Comparison of ENCODE assay signal across 19 cellular contexts in genomic region chr16:85459529-85460251, GRCh38.
DNase-seq lines count a peak whose midpoint lies in the region; ATAC-seq, FAIRE-seq and TF ChIP-seq lines count a peak whose summit lies in the region.
"Had no signal": no experiment of that assay in that cellular context is flagged by ENCODE, and none has a peak within 500 bp of the region (broad histone marks: within the 10 kb centered on the region; RNA-seq: fewer than 3 reads in every experiment).

No MANE protein-coding gene starts in this region.

- no peak overlapping the region for H2BK5ac ChIP-seq in trophoblast cell (ENCODE audit: low read depth, low read length, poor library complexity)

- DNase-seq in K562 (ENCODE audit: extremely low read depth in 1 of 4, low spot score in 3 of 4) (peak in 2 of 4 experiments; percentile 66 to 74), left cardiac atrium (peak; percentile 45), trophoblast cell (no peak), upper lobe of right lung (no peak), WTC11 (ENCODE audit: low spot score) (no peak)
- no peak for DNase-seq in natural killer cell treated with Interleukin-12 subunit alpha and Interleukin-12 subunit beta and Interleukin-15 and Interleukin-18, amount 100 ng/mL, for 72 hours (ENCODE audit: low spot score)
- DNase-seq: activated CD4-positive, alpha-beta T cell treated with anti-CD3 and anti-CD28 coated beads, Interleukin-2, amount 50 U/mL, for 1 hour; activated naive CD8-positive, alpha-beta T cell treated with anti-CD3 and anti-CD28 coated beads, Interleukin-2, amount 50 U/mL, for 24 hours; activated T-cell treated with anti-CD3 and anti-CD28 coated beads, Interleukin-2, amount 50 U/mL, for 4 hours; GOT3; hippocampal formation; naive B cell; NCI-H226; NK-92 treated with Interleukin-12 subunit alpha and Interleukin-12 subunit beta, amount 100 ng/mL, for 24 hours; right lobe of liver; SJCRH30 had no signal

- CTCF ChIA-PET in K562 (lab: Yijun Ruan, JAX; ENCODE audit: low intra/inter-chr PET ratio): no interaction called here
- CTCF ChIA-PET in WTC11 (lab: Charles Lee): interaction anchor here (1.1 to 4.2 kb wide), 7 partner anchors 23 to 104 kb away, joined by 3 to 30 read pairs (median 9); no protein-coding TSS in a partner anchor

- H3K4me3 ChIP-seq in K562 (no peak overlapping the region), trophoblast cell (ENCODE audit: low read depth, low read length) (no peak overlapping the region), upper lobe of right lung (no peak overlapping the region)
- H3K4me3 ChIP-seq: right lobe of liver, SJCRH30 had no signal

- H3K4me2 ChIP-seq in K562 (ENCODE audit: insufficient read depth, low read length): peak overlapping the region; percentile 5; the same call in 1 of the 2 replicates
- no peak overlapping the region for H3K4me2 ChIP-seq in trophoblast cell (ENCODE audit: low read length)

- peak; percentile 21; the same call in 1 of the 2 replicates for TF ChIP-seq EP300 in K562 (IDR thresholded peaks at IDR 0.05; ENCODE audit: low read length)

- peak overlapping the region; percentile 2 for H2BK12ac ChIP-seq in trophoblast cell (ENCODE audit: low read length)

- H3K4me1 ChIP-seq in K562 (replicated peaks in 1 of 2; ENCODE audit: control insufficient read depth in 2 of 2, insufficient read depth in 2 of 2, low read length in 2 of 2) (peaks cover 54 to 90% of the 10 kb centered on the region in 2 experiments), trophoblast cell (ENCODE audit: control insufficient read depth in 1 of 2, insufficient read depth in 2 of 2, low read length in 2 of 2) (peaks cover 32 to 35% of the 10 kb centered on the region in 2 experiments), upper lobe of right lung (peaks cover 26% of the 10 kb centered on the region)

- peak overlapping the region; percentile 32 for H4K8ac ChIP-seq in trophoblast cell (ENCODE audit: low read depth, low read length)

- peak; percentile 90 for FAIRE-seq in K562 (lab: Jason Lieb, UNC)
- FAIRE-seq: colon had no signal

- H3K4me3 Mint-ChIP-seq in WTC11: no peak overlapping the region
- H3K4me3 Mint-ChIP-seq in natural killer cell treated with Interleukin-12 subunit alpha and Interleukin-12 subunit beta and Interleukin-15 and Interleukin-18, amount 100 ng/mL, for 72 hours: no peak overlapping the region
- H3K4me3 Mint-ChIP-seq: activated naive CD8-positive, alpha-beta T cell treated with anti-CD3 and anti-CD28 coated beads, Interleukin-2, amount 50 U/mL, for 24 hours; activated T-cell treated with anti-CD3 and anti-CD28 coated beads, Interleukin-2, amount 50 U/mL, for 4 hours had no signal

- TF ChIP-seq CTCF in K562 (IDR thresholded peaks at IDR 0.05 in 2 of 3, conservative IDR thresholded peaks at IDR 0.05 in 1 of 3; ENCODE audit: insufficient read depth in 2 of 3, low read depth in 1 of 3, low read length in 3 of 3): no peak
- no peak for TF ChIP-seq CTCF in upper lobe of right lung (IDR thresholded peaks at IDR 0.05)
- TF ChIP-seq CTCF in WTC11 (IDR thresholded peaks at IDR 0.05): no peak

- no peak; a peak in 1 of 4 replicates for TF ChIP-seq RAD21 in K562 (CRISPR knock-in tag; conservative IDR thresholded peaks at IDR 0.05 in 1 of 2, IDR thresholded peaks at IDR 0.05 in 1 of 2)

- H3K23ac ChIP-seq in trophoblast cell (ENCODE audit: low read length): no peak overlapping the region

- peak overlapping the region; percentile 78; the same call in 1 of the 3 replicates for H3K27ac ChIP-seq in K562 (ENCODE audit: extremely low read depth, low read depth, low read length)
- no peak overlapping the region for H3K27ac ChIP-seq in trophoblast cell (ENCODE audit: low read depth, low read length)
- peak overlapping the region; percentile 24 for H3K27ac ChIP-seq in upper lobe of right lung
- H3K27ac ChIP-seq: right lobe of liver had no signal

- H3K9me3 Mint-ChIP-seq in WTC11: no peaks in the 10 kb centered on the region
- H3K9me3 Mint-ChIP-seq in natural killer cell treated with Interleukin-12 subunit alpha and Interleukin-12 subunit beta and Interleukin-15 and Interleukin-18, amount 100 ng/mL, for 72 hours: no peaks in the 10 kb centered on the region
- H3K9me3 Mint-ChIP-seq: activated naive CD8-positive, alpha-beta T cell treated with anti-CD3 and anti-CD28 coated beads, Interleukin-2, amount 50 U/mL, for 24 hours; activated T-cell treated with anti-CD3 and anti-CD28 coated beads, Interleukin-2, amount 50 U/mL, for 4 hours; naive B cell had no signal

- H4K12ac ChIP-seq in trophoblast cell (ENCODE audit: low read depth, low read length): no peak overlapping the region

- peaks cover 38% of the 10 kb centered on the region for H3K79me2 ChIP-seq in K562 (ENCODE audit: control insufficient read depth, insufficient read depth, low read length)
- peaks cover 3% of the 10 kb centered on the region for H3K79me2 ChIP-seq in trophoblast cell (ENCODE audit: control insufficient read depth, insufficient read depth, low read length, poor library complexity)

- H3K36me3 ChIP-seq in K562 (ENCODE audit: control insufficient read depth, insufficient read depth, low read length) (no peaks in the 10 kb centered on the region), trophoblast cell (ENCODE audit: control insufficient read depth in 1 of 2, insufficient read depth in 2 of 2, low read length in 2 of 2) (no peaks in the 10 kb centered on the region), upper lobe of right lung (no peaks in the 10 kb centered on the region)
- H3K36me3 ChIP-seq: right lobe of liver, SJCRH30 had no signal

- H3K4me1 Mint-ChIP-seq in WTC11: peaks cover 47% of the 10 kb centered on the region
- peaks cover 5 to 7% of the 10 kb centered on the region in 2 donors for H3K4me1 Mint-ChIP-seq in natural killer cell treated with Interleukin-12 subunit alpha and Interleukin-12 subunit beta and Interleukin-15 and Interleukin-18, amount 100 ng/mL, for 72 hours (ENCODE audit: low read depth in 2 of 2)

- WGBS in K562 (ENCODE audit: insufficient coverage, low coverage, missing lambda C conversion rate): 55% methylated on average over 12 of the region's 12 CpGs
- WGBS in trophoblast cell (ENCODE audit: extremely low coverage, insufficient coverage, insufficient read length): no CpG with 5 or more reads among the region's 12 CpGs

- no peaks in the 10 kb centered on the region for H3K9me3 ChIP-seq in K562 (replicated peaks; ENCODE audit: control insufficient read depth, insufficient read depth, low read depth, low read length)
- no peaks in the 10 kb centered on the region for H3K9me3 ChIP-seq in trophoblast cell (ENCODE audit: insufficient read depth, low read depth, low read length)
- H3K9me3 ChIP-seq in upper lobe of right lung: no peaks in the 10 kb centered on the region
- H3K9me3 ChIP-seq: right lobe of liver, SJCRH30 had no signal

- no peak overlapping the region for H3K18ac ChIP-seq in trophoblast cell (ENCODE audit: low read length)

- in situ Hi-C loops in K562 (cut with MboI): no loop called here

- H3K9ac ChIP-seq in K562 (ENCODE audit: insufficient read depth in 1 of 2, low read depth in 2 of 2, low read length in 2 of 2) (peak overlapping the region; percentile 18 to 90; a peak in 2 of 4 replicates), trophoblast cell (ENCODE audit: low read length) (no peak overlapping the region)

- POLR2A ChIA-PET in K562 (lab: Yijun Ruan, JAX): interaction anchor here (0.7 to 2.0 kb wide), 5 partner anchors 9 to 140 kb away, joined by 3 to 6 read pairs (median 3); no protein-coding TSS in a partner anchor
- POLR2A ChIA-PET in WTC11 (lab: Charles Lee): interaction anchor here (0.6 kb wide), 1 partner anchor 866 kb away, joined by 4 read pairs; no protein-coding TSS in a partner anchor

- peaks cover 21% of the 10 kb centered on the region for H3K79me1 ChIP-seq in trophoblast cell (ENCODE audit: low read length)

- H3K9me1 ChIP-seq in K562 (ENCODE audit: control insufficient read depth, insufficient read depth, low read length): peaks cover 4% of the 10 kb centered on the region

- H2AK5ac ChIP-seq in trophoblast cell (ENCODE audit: low read length): no peak overlapping the region

- H3K27me3 ChIP-seq in K562 (ENCODE audit: control insufficient read depth in 2 of 2, insufficient read depth in 2 of 2, low read length in 2 of 2) (no peaks in the 10 kb centered on the region), trophoblast cell (ENCODE audit: insufficient read depth, low read length) (peaks cover 3% of the 10 kb centered on the region), upper lobe of right lung (no peaks in the 10 kb centered on the region)
- H3K27me3 ChIP-seq: right lobe of liver, SJCRH30 had no signal

- H3K27ac Mint-ChIP-seq in WTC11: no peak overlapping the region
- no peak overlapping the region for H3K27ac Mint-ChIP-seq in natural killer cell treated with Interleukin-12 subunit alpha and Interleukin-12 subunit beta and Interleukin-15 and Interleukin-18, amount 100 ng/mL, for 72 hours
- H3K27ac Mint-ChIP-seq: activated naive CD8-positive, alpha-beta T cell treated with anti-CD3 and anti-CD28 coated beads, Interleukin-2, amount 50 U/mL, for 24 hours; naive B cell had no signal

- no peaks in the 10 kb centered on the region for H3K36me3 Mint-ChIP-seq in WTC11
- no peaks in the 10 kb centered on the region for H3K36me3 Mint-ChIP-seq in natural killer cell treated with Interleukin-12 subunit alpha and Interleukin-12 subunit beta and Interleukin-15 and Interleukin-18, amount 100 ng/mL, for 72 hours
- H3K36me3 Mint-ChIP-seq: naive B cell had no signal

- H2BK120ac ChIP-seq in trophoblast cell (ENCODE audit: insufficient read depth, low read length, poor library complexity): no peak overlapping the region

- H3K4ac ChIP-seq in trophoblast cell (ENCODE audit: low read depth, low read length): no peak overlapping the region

- intact Hi-C loops in K562 (cut with micrococcal nuclease) (loop anchor here (5.0 kb wide), 2 partner anchors 93 to 153 kb away; partner anchors contain the start of gene GSE1), left cardiac atrium (cut with DNase I) (no loop called here), upper lobe of right lung (cut with DNase I) (no loop called here)

- H4K20me1 ChIP-seq in K562 (replicated peaks; ENCODE audit: control insufficient read depth, insufficient read depth, low read length): peaks cover 9% of the 10 kb centered on the region

- peak overlapping the region; percentile 33 for H4K91ac ChIP-seq in trophoblast cell (ENCODE audit: low read depth, low read length)

- BruUV-seq in K562 (replicated peaks; lab: Mats Ljungman, UMichigan): no TSS peak

- H3K27me3 Mint-ChIP-seq in WTC11 (ENCODE audit: low read depth): peaks cover 62% of the 10 kb centered on the region
- H3K27me3 Mint-ChIP-seq in natural killer cell treated with Interleukin-12 subunit alpha and Interleukin-12 subunit beta and Interleukin-15 and Interleukin-18, amount 100 ng/mL, for 72 hours: peaks cover 14 to 26% of the 10 kb centered on the region in 2 donors

- no peak for TF ChIP-seq POLR2A in K562 (conservative IDR thresholded peaks at IDR 0.05)

- ATAC-seq in K562 (peak; percentile 5; the same call in 1 of the 3 replicates), left cardiac atrium (peak; percentile 34 to 47), upper lobe of right lung (no peak), WTC11 (no peak), HG03280 (IDR thresholded peaks at IDR 0.05; ENCODE audit: unreplicated experiment) (no peak), GM21390 (IDR thresholded peaks at IDR 0.05; ENCODE audit: unreplicated experiment) (no peak)
- ATAC-seq in natural killer cell treated with Interleukin-12 subunit alpha and Interleukin-12 subunit beta and Interleukin-15 and Interleukin-18, amount 100 ng/mL, for 72 hours: no peak
- ATAC-seq: activated naive CD8-positive, alpha-beta T cell treated with anti-CD3 and anti-CD28 coated beads, Interleukin-2, amount 50 U/mL, for 24 hours; activated T-cell treated with anti-CD3 and anti-CD28 coated beads, Interleukin-2, amount 50 U/mL, for 4 hours had no signal

- H2AFZ ChIP-seq in K562 (ENCODE audit: low read depth, low read length) (0 out of 2 replicates have a peak overlapping the region, but pooled peaks have one; percentile 64), trophoblast cell (ENCODE audit: insufficient read depth, low read length, poor library complexity) (no peak overlapping the region)

- no peak overlapping the region for H3K14ac ChIP-seq in trophoblast cell (ENCODE audit: low read length)

Comparison
In these comparisons a context has a peak if more than half of its experiments do, and no peak if none do; other contexts are left out.
1. ATAC-seq: peak in K562 (single experiment) and left cardiac atrium (2 of 2); none in upper lobe of right lung (single experiment), WTC11 (single experiment), HG03280 (single experiment), natural killer cell treated with Interleukin-12 subunit alpha and Interleukin-12 subunit beta and Interleukin-15 and Interleukin-18, amount 100 ng/mL, for 72 hours (0 of 2) and GM21390 (single experiment).
2. Of the 49 proteins assayed by ChIP-seq in both K562 and WTC11: peak only in K562: ESRRA; only in WTC11: none; in both: none; in neither: 48.